In genomic region chr13:111429064-111429558, GRCh38 we compare ENCODE assay signal across 8 cellular contexts.
DNase-seq lines count a peak whose midpoint lies in the region; ATAC-seq and TF ChIP-seq lines count a peak whose summit lies in the region.

No MANE protein-coding gene starts in this region.

- H3K4me1 ChIP-seq in heart right ventricle, result no peaks in the 10 kb centered on the region

- intact Hi-C loops in heart right ventricle (cut with DNase I), result no loop called here

- peak; percentile 53 for ATAC-seq in GM21786 (IDR thresholded peaks at IDR 0.05; ENCODE audit: unreplicated experiment)
- peak in 2 of 8 donors; percentile 42 to 52 for ATAC-seq in heart right ventricle
- no peak for ATAC-seq in HG02852 (IDR thresholded peaks at IDR 0.05; ENCODE audit: unreplicated experiment)
- ATAC-seq in stimulated activated memory B cell treated with anti-CD40 and anti-IgM and Interleukin-4, amounts not matched to agents 10 μg/mL and 1 μg/mL and 100 μg/mL, for 72 hours, result no peak

- no peak overlapping the region for H3K27ac Mint-ChIP-seq in stimulated activated memory B cell treated with anti-CD40 and anti-IgM and Interleukin-4, amounts not matched to agents 10 μg/mL and 1 μg/mL and 100 μg/mL, for 72 hours

- H3K4me3 ChIP-seq in heart right ventricle, result no peak overlapping the region

- TF ChIP-seq CTCF in heart right ventricle (IDR thresholded peaks at IDR 0.05), result peak; percentile 26 to 61 (median 53)

- no peaks in the 10 kb centered on the region for H3K9me3 Mint-ChIP-seq in stimulated activated memory B cell treated with anti-CD40 and anti-IgM and Interleukin-4, amounts not matched to agents 10 μg/mL and 1 μg/mL and 100 μg/mL, for 72 hours

- no peak overlapping the region for H3K4me3 Mint-ChIP-seq in stimulated activated memory B cell treated with anti-CD40 and anti-IgM and Interleukin-4, amounts not matched to agents 10 μg/mL and 1 μg/mL and 100 μg/mL, for 72 hours

- no peaks in the 10 kb centered on the region for H3K36me3 Mint-ChIP-seq in stimulated activated memory B cell treated with anti-CD40 and anti-IgM and Interleukin-4, amounts not matched to agents 10 μg/mL and 1 μg/mL and 100 μg/mL, for 72 hours

- 18 to 20% methylated on average over 12 of the region's 12 CpGs for WGBS in heart right ventricle, 2 donors

- no peaks in the 10 kb centered on the region for H3K36me3 ChIP-seq in heart right ventricle

- peak; percentile 30 for DNase-seq in Daoy (ENCODE audit: low read depth)
- peak; percentile 12 for DNase-seq in NCI-H1092 treated with DMSO at 0.1 percent for 48 hours (lab: John Stamatoyannopoulos, UW)
- peak; percentile 4 for DNase-seq in activated T-cell treated with anti-CD3 and anti-CD28 coated beads for 4 hours
- DNase-seq in heart right ventricle, result peak in 1 of 2 donors; percentile 17
- peak; percentile 2 to 53 for DNase-seq in stimulated activated CD4-positive, alpha-beta T cell treated with anti-CD3 and anti-CD28 coated beads, Interleukin-12 subunit alpha, Interleukin-12 subunit beta, amount 100 ng/mL, for 24 hours (ENCODE audit: low read depth in 2 of 2)

- H3K27ac ChIP-seq in heart right ventricle, result no peak overlapping the region

- H3K9me3 ChIP-seq in heart right ventricle, result no peaks in the 10 kb centered on the region

- H3K27me3 ChIP-seq in heart right ventricle, result peaks cover 0 to 53% (median 24%) of the 10 kb centered on the region in 7 donors

- peaks cover 25% of the 10 kb centered on the region for H3K27me3 Mint-ChIP-seq in stimulated activated memory B cell treated with anti-CD40 and anti-IgM and Interleukin-4, amounts not matched to agents 10 μg/mL and 1 μg/mL and 100 μg/mL, for 72 hours

- H3K4me1 Mint-ChIP-seq in stimulated activated memory B cell treated with anti-CD40 and anti-IgM and Interleukin-4, amounts not matched to agents 10 μg/mL and 1 μg/mL and 100 μg/mL, for 72 hours, result no peaks in the 10 kb centered on the region
